ENCODE assay signal across 9 cellular contexts in genomic region chr15:60379466-60380274, GRCh38. TPM values are rescaled to one million over a fixed set of nuclear protein-coding genes. Genes with fewer than 3 reads are reported as not detected.
A peak's percentile ranks its signal among the peaks of the same experiment; 100 is the strongest.
DNase-seq lines count a peak whose midpoint lies in the region; ATAC-seq and TF ChIP-seq lines count a peak whose summit lies in the region.
"Had no signal": no experiment of that assay in that cellular context is flagged by ENCODE, and none has a peak within 500 bp of the region (broad histone marks: within the 10 kb centered on the region; RNA-seq: fewer than 3 reads in every experiment).

No MANE protein-coding gene starts in this region.

- no peak for TF ChIP-seq POLR2A in vagina (IDR thresholded peaks at IDR 0.05)

- no peak overlapping the region for H2AFZ ChIP-seq in mammary epithelial cell (ENCODE audit: low read depth, low read length)
- H2AFZ ChIP-seq in H9 (ENCODE audit: low read length) = no peak overlapping the region

- H3K4me2 ChIP-seq in mammary epithelial cell (ENCODE audit: insufficient read depth, low read depth, low read length) (peak overlapping the region; percentile 4), H9 (ENCODE audit: insufficient read depth, insufficient read length, low read length) (no peak overlapping the region)

- H2BK5ac ChIP-seq in H9 (ENCODE audit: insufficient read length, low read length) = no peak overlapping the region

- H2BK20ac ChIP-seq in H9 (ENCODE audit: low read depth, low read length, poor library complexity, severe bottlenecking) = no peak overlapping the region

- no peak overlapping the region for H3K27ac Mint-ChIP-seq in H9

- 11% methylated on average over 8 of the region's 8 CpGs for WGBS in mammary epithelial cell (ENCODE audit: low coverage, missing lambda C conversion rate)
- no CpG with 5 or more reads among the region's 8 CpGs for WGBS in H9 (ENCODE audit: extremely low coverage, insufficient read length, low lambda C conversion rate)

- no peaks in the 10 kb centered on the region for H3K23me2 ChIP-seq in H9 (ENCODE audit: insufficient read length, low read depth, low read length, poor library complexity, severe bottlenecking)

- H3K9me3 ChIP-seq in mammary epithelial cell (replicated peaks; ENCODE audit: insufficient read depth, low read length) (no peaks in the 10 kb centered on the region), vagina (no peaks in the 10 kb centered on the region), H9 (ENCODE audit: control insufficient read depth, low read depth, low read length) (no peaks in the 10 kb centered on the region)

- H2BK120ac ChIP-seq in H9 (ENCODE audit: low read depth, low read length, poor library complexity, severe bottlenecking) = no peak overlapping the region

- H3K4me3 Mint-ChIP-seq in H9 = no peak overlapping the region

- H3K56ac ChIP-seq in H9 (ENCODE audit: insufficient read length, low read depth, low read length) = no peak overlapping the region

- H3K4me3 ChIP-seq in mammary epithelial cell (replicated peaks in 1 of 3; ENCODE audit: insufficient read depth in 1 of 3, low read depth in 2 of 3, low read length in 3 of 3) (no peak overlapping the region), vagina (no peak overlapping the region)

- dilution Hi-C loops in mammary epithelial cell (cut with HindIII; ENCODE audit: low sequenced_read_pairs) = no loop called here

- CTCF ChIA-PET in mammary epithelial cell (lab: Charles Lee; ENCODE audit: low non-redundant PET) = no interaction called here

- H2BK15ac ChIP-seq in H9 (ENCODE audit: low read depth, low read length) = no peak overlapping the region

- H3K4ac ChIP-seq in H9 (ENCODE audit: low read depth, low read length) = no peak overlapping the region

- H3T11ph ChIP-seq in H9 (ENCODE audit: low read length) = no peak overlapping the region

- H4K8ac ChIP-seq in H9 (replicated peaks; ENCODE audit: insufficient read length, low read depth, low read length) = no peak overlapping the region

- peaks cover 2% of the 10 kb centered on the region; the same call in 1 of the 2 replicates for H3K27me3 Mint-ChIP-seq in H9 (ENCODE audit: low read depth)

- BruUV-seq in mammary epithelial cell (replicated peaks; lab: Mats Ljungman, UMichigan) = TSS peak; percentile 0

- peaks cover 12 to 13% of the 10 kb centered on the region in 2 experiments for H3K4me1 Mint-ChIP-seq in H9

- H3K79me1 ChIP-seq in H9 (ENCODE audit: insufficient read depth, low read depth, low read length, poor library complexity, severe bottlenecking) = no peaks in the 10 kb centered on the region

- no peak overlapping the region for H3K14ac ChIP-seq in H9 (ENCODE audit: insufficient read depth, low read length)

- peaks cover 37% of the 10 kb centered on the region for H4K20me1 ChIP-seq in mammary epithelial cell (ENCODE audit: insufficient read depth, low read length)
- no peaks in the 10 kb centered on the region for H4K20me1 ChIP-seq in H9 (ENCODE audit: control insufficient read depth, insufficient read depth, insufficient read length)

- intact Hi-C loops in mammary epithelial cell (cut with micrococcal nuclease) (loop anchor here (1.0 kb wide), 1 partner anchor 14 kb away; no protein-coding TSS in a partner anchor), vagina (cut with DNase I) (no loop called here)

- no peak overlapping the region for H3K23ac ChIP-seq in H9 (ENCODE audit: insufficient read length, low read depth, low read length)

- no peak overlapping the region for H3K18ac ChIP-seq in H9 (ENCODE audit: insufficient read length, low read depth, low read length)

- H3K9ac ChIP-seq in mammary epithelial cell (ENCODE audit: insufficient read depth, low read length) = peak overlapping the region; percentile 75
- H3K9ac ChIP-seq in H9 (ENCODE audit: extremely low read depth, insufficient read length, low read length) = no peak overlapping the region

- no peak for ATAC-seq in HG03045 (IDR thresholded peaks at IDR 0.05; ENCODE audit: unreplicated experiment)

- no peaks in the 10 kb centered on the region for H3K9me3 Mint-ChIP-seq in H9

- H2AK5ac ChIP-seq in H9 (ENCODE audit: insufficient read length, low read length) = no peak overlapping the region

- no peak overlapping the region for H4K5ac ChIP-seq in H9 (ENCODE audit: insufficient read length, low read depth, low read length)

- peaks cover 70% of the 10 kb centered on the region for H3K36me3 ChIP-seq in mammary epithelial cell (ENCODE audit: insufficient read depth, low read length)
- peaks cover 0 to 45% of the 10 kb centered on the region in 2 donors for H3K36me3 ChIP-seq in vagina

- H2BK12ac ChIP-seq in H9 (ENCODE audit: insufficient read length, low read depth, low read length) = no peak overlapping the region

- in situ Hi-C loops in mammary epithelial cell (cut with MboI; ENCODE audit: low sequenced_read_pairs in 2 of 2) = no loop called here

- peaks cover 0 to 14% (median 5%) of the 10 kb centered on the region in 3 experiments; a peak in 3 of 7 replicates for H3K36me3 Mint-ChIP-seq in H9 (ENCODE audit: insufficient read depth in 1 of 3, low read depth in 3 of 3)

- H3K4me1 ChIP-seq in mammary epithelial cell (ENCODE audit: insufficient read depth, low read length) (peaks cover 92% of the 10 kb centered on the region), vagina (peaks cover 98% of the 10 kb centered on the region), H9 (ENCODE audit: insufficient read depth, low read length) (no peaks in the 10 kb centered on the region)

- TF ChIP-seq CTCF in mammary epithelial cell (conservative IDR thresholded peaks at IDR 0.05 in 1 of 2, IDR thresholded peaks at IDR 0.05 in 1 of 2; ENCODE audit: extremely low read depth in 1 of 2, insufficient read depth in 1 of 2, low read depth in 1 of 2, low read length in 2 of 2) (no peak), vagina (IDR thresholded peaks at IDR 0.05) (no peak), H9 (conservative IDR thresholded peaks at IDR 0.05) (no peak)

- H3K27me3 ChIP-seq in mammary epithelial cell (ENCODE audit: insufficient read depth, low read length) (no peaks in the 10 kb centered on the region), vagina (no peaks in the 10 kb centered on the region), H9 (ENCODE audit: insufficient read depth, low read length) (no peaks in the 10 kb centered on the region)

- H3K27ac ChIP-seq in mammary epithelial cell (ENCODE audit: insufficient read depth, low read depth, low read length) = peak overlapping the region; percentile 94
- peak overlapping the region; percentile 66 for H3K27ac ChIP-seq in vagina
- no peak overlapping the region for H3K27ac ChIP-seq in H9 (ENCODE audit: insufficient read length, low read depth, low read length)

- no peak overlapping the region for H4K91ac ChIP-seq in H9 (ENCODE audit: insufficient read length, low read depth, low read length)

- peaks cover 91% of the 10 kb centered on the region for H3K79me2 ChIP-seq in mammary epithelial cell (ENCODE audit: insufficient read depth, low read length)
- no peaks in the 10 kb centered on the region for H3K79me2 ChIP-seq in H9 (ENCODE audit: insufficient read depth, low read length)

- DNase-seq in SIG-M5 treated with dmso at 0.1 percent for 504 hours (lab: John Stamatoyannopoulos, UW; ENCODE audit: unreplicated experiment) (peak; percentile 18), SIG-M5 (lab: John Stamatoyannopoulos, UW) (no peak), mammary epithelial cell (peak; percentile 93), left kidney (ENCODE audit: low read depth, low spot score) (peak; percentile 84), vagina (ENCODE audit: extremely low spot score in 2 of 2) (peak in 1 of 2 donors; percentile 71), H9 (no peak)
- no peak for DNase-seq in activated T-cell treated with anti-CD3 and anti-CD28 coated beads, Interleukin-2, amount 50 U/mL, for 1 hour
- DNase-seq: 8988T had no signal

RNA-seq across cellular contexts. Expression of gene ANXA2, which starts 18.1 kb away (rescaled TPM):
- 1,000 to 10,000 TPM; 5,384 to 5,597 TPM for total RNA-seq in mammary epithelial cell
- polyA plus RNA-seq in mammary epithelial cell = 10,424 TPM
- 5,891 TPM for polyA minus RNA-seq in mammary epithelial cell
- 1,230 TPM for total RNA-seq in vagina
- 126 and 127 TPM in 2 replicates for total RNA-seq in H9 (2021)

Comparison
In these comparisons a context has a peak if more than half of its experiments do, and no peak if none do; other contexts are left out.
1. DNase-seq: peak in SIG-M5 treated with dmso at 0.1 percent for 504 hours (single experiment), mammary epithelial cell (single experiment) and left kidney (single experiment); none in SIG-M5 (single experiment), H9 (single experiment) and activated T-cell treated with anti-CD3 and anti-CD28 coated beads, Interleukin-2, amount 50 U/mL, for 1 hour (single experiment).